ENCODE assay signal across 8 cellular contexts in the genomic region with DNA sequence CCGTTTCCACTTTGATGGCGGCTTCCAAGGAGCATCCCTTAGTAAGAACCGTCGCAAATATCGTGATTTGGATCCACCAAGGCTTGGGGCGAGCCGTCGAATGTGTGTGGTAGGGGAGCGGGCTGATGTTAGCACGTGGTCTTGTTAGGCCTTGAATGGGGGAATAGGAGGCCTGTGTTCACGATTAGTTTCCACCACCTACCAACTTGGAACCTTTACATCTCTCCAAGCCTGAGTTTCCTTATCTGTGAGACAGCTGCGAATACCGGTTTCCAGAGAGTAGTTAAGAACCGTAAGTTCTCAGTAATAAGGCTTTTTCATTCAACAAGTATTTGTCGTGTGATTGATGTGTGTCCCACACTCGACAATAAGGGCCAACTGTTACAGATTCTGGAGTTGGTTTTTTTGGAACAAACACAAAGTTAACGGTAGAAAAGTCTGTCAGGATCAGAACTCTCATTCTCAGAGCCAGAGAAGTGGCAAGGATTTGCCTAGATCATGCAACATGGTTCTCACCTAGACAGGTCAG. TPM values are rescaled to one million over a fixed set of nuclear protein-coding genes. Genes with fewer than 3 reads are reported as not detected.
A peak's percentile ranks its signal among the peaks of the same experiment; 100 is the strongest.
DNase-seq lines count a peak whose midpoint lies in the region; ATAC-seq and TF ChIP-seq lines count a peak whose summit lies in the region.

No MANE protein-coding gene starts in this region.

- H3K4me1 Mint-ChIP-seq in CD4-positive, CD25-positive, alpha-beta regulatory T cell: peaks cover 22 to 47% (median 31%) of the 10 kb centered on the region in 4 donors
- H3K4me1 Mint-ChIP-seq in brain: peaks cover 33% of the 10 kb centered on the region

- peak overlapping the region; percentile 89 for H3K27ac ChIP-seq in CD4-positive, CD25-positive, alpha-beta regulatory T cell (ENCODE audit: insufficient read depth, low read length, poor library complexity, severe bottlenecking)
- peak overlapping the region; percentile 74 for H3K27ac ChIP-seq in HUES6 (ENCODE audit: low read depth, low read length)
- H3K27ac ChIP-seq in vagina: peak overlapping the region; percentile 99

- peaks cover 22% of the 10 kb centered on the region for H3K4me1 ChIP-seq in CD4-positive, CD25-positive, alpha-beta regulatory T cell (ENCODE audit: control insufficient read depth, insufficient read depth, low read length, poor library complexity, severe bottlenecking)
- peaks cover 15% of the 10 kb centered on the region for H3K4me1 ChIP-seq in HUES6 (ENCODE audit: control insufficient read depth, insufficient read depth, low read length)
- peaks cover 26% of the 10 kb centered on the region for H3K4me1 ChIP-seq in vagina

- DNase-seq in CD4-positive, CD25-positive, alpha-beta regulatory T cell: no peak
- DNase-seq in medulla oblongata (ENCODE audit: extremely low spot score): peak; percentile 27
- no peak for DNase-seq in vagina (ENCODE audit: extremely low spot score in 2 of 2)
- DNase-seq in DMS79 (lab: John Stamatoyannopoulos, UW): no peak
- DNase-seq in SIG-M5 (lab: John Stamatoyannopoulos, UW): no peak

- H3K36me3 ChIP-seq in CD4-positive, CD25-positive, alpha-beta regulatory T cell (ENCODE audit: control insufficient read depth, insufficient read depth, low read length): peaks cover 21% of the 10 kb centered on the region
- H3K36me3 ChIP-seq in HUES6 (ENCODE audit: control insufficient read depth, insufficient read depth, low read length) (peaks cover 37% of the 10 kb centered on the region), vagina (peaks cover 0 to 24% of the 10 kb centered on the region in 2 donors)

- TF ChIP-seq CTCF in brain (conservative IDR thresholded peaks at IDR 0.05): no peak
- TF ChIP-seq CTCF in vagina (IDR thresholded peaks at IDR 0.05): no peak

- H3K27ac Mint-ChIP-seq in CD4-positive, CD25-positive, alpha-beta regulatory T cell: peak overlapping the region; percentile 63 to 98 (median 92)
- peak overlapping the region in 4 of 5 experiments; percentile 88 to 97 (median 92) for H3K27ac Mint-ChIP-seq in brain

- no peak for TF ChIP-seq POLR2A in vagina (IDR thresholded peaks at IDR 0.05)

- peak overlapping the region; percentile 84 for H3K4me3 ChIP-seq in CD4-positive, CD25-positive, alpha-beta regulatory T cell (ENCODE audit: low read depth, low read length)
- H3K4me3 ChIP-seq in HUES6 (ENCODE audit: low read depth, low read length) (peak overlapping the region; percentile 92), vagina (peak overlapping the region; percentile 96)

- no peak for ATAC-seq in CD4-positive, CD25-positive, alpha-beta regulatory T cell (ENCODE audit: low read depth in 2 of 2)
- no peak for ATAC-seq in GM19455 (IDR thresholded peaks at IDR 0.05; ENCODE audit: unreplicated experiment)

- intact Hi-C loops in vagina (cut with DNase I): no loop called here

- no peaks in the 10 kb centered on the region for H3K27me3 ChIP-seq in CD4-positive, CD25-positive, alpha-beta regulatory T cell (ENCODE audit: control insufficient read depth, insufficient read depth, low read length)
- no peaks in the 10 kb centered on the region for H3K27me3 ChIP-seq in HUES6 (ENCODE audit: control insufficient read depth, insufficient read depth, low read length)
- no peaks in the 10 kb centered on the region for H3K27me3 ChIP-seq in vagina

- no peaks in the 10 kb centered on the region for H3K27me3 Mint-ChIP-seq in CD4-positive, CD25-positive, alpha-beta regulatory T cell
- H3K27me3 Mint-ChIP-seq in brain: peaks cover 10% of the 10 kb centered on the region

- H3K9me3 Mint-ChIP-seq in CD4-positive, CD25-positive, alpha-beta regulatory T cell: no peaks in the 10 kb centered on the region
- H3K9me3 Mint-ChIP-seq in brain: no peaks in the 10 kb centered on the region

- peak overlapping the region; percentile 97 for H3K9ac ChIP-seq in HUES6 (ENCODE audit: low read length)

- no peaks in the 10 kb centered on the region for H3K9me3 ChIP-seq in CD4-positive, CD25-positive, alpha-beta regulatory T cell (ENCODE audit: control insufficient read depth in 2 of 2, low read length in 2 of 2)
- H3K9me3 ChIP-seq in HUES6 (ENCODE audit: control insufficient read depth, insufficient read depth, low read depth, low read length): no peaks in the 10 kb centered on the region
- H3K9me3 ChIP-seq in vagina: no peaks in the 10 kb centered on the region

- H3K4me3 Mint-ChIP-seq in CD4-positive, CD25-positive, alpha-beta regulatory T cell: peak overlapping the region; percentile 91 to 97 (median 94)
- peak overlapping the region; percentile 89 to 99 (median 96) for H3K4me3 Mint-ChIP-seq in brain

- H3K36me3 Mint-ChIP-seq in CD4-positive, CD25-positive, alpha-beta regulatory T cell: peaks cover 10% of the 10 kb centered on the region
- H3K36me3 Mint-ChIP-seq in brain: peaks cover 39% of the 10 kb centered on the region

RNA-seq across cellular contexts. Expression of gene NUDC, which starts 0.7 kb away (rescaled TPM):
- 41.2 TPM for total RNA-seq in CD4-positive, CD25-positive, alpha-beta regulatory T cell
- polyA plus RNA-seq in CD4-positive, CD25-positive, alpha-beta regulatory T cell: 10 to 100 TPM; 75.0 to 93.4 (median 84.8) TPM
- polyA plus RNA-seq in brain (ENCODE audit: insufficient read depth, low read depth, low replicate concordance): 280 TPM
- 45.9 TPM for total RNA-seq in vagina

RNA-seq across cellular contexts. Expression of gene NR0B2, which starts 8.5 kb away (rescaled TPM):
- not detected for total RNA-seq in CD4-positive, CD25-positive, alpha-beta regulatory T cell
- polyA plus RNA-seq in CD4-positive, CD25-positive, alpha-beta regulatory T cell: not detected
- polyA plus RNA-seq in brain (ENCODE audit: insufficient read depth, low read depth, low replicate concordance): 28.6 TPM
- total RNA-seq in vagina: not detected

RNA-seq across cellular contexts. Expression of gene GPATCH3, which starts 22.0 kb away (rescaled TPM):
- total RNA-seq in CD4-positive, CD25-positive, alpha-beta regulatory T cell: 26.7 TPM
- polyA plus RNA-seq in CD4-positive, CD25-positive, alpha-beta regulatory T cell: 10 to 100 TPM; 14.0 to 19.0 (median 17.6) TPM
- polyA plus RNA-seq in brain (ENCODE audit: insufficient read depth, low read depth, low replicate concordance): 11.4 TPM
- 5.2 TPM for total RNA-seq in vagina

RNA-seq across cellular contexts. Expression of gene GPN2, which starts 32.2 kb away (rescaled TPM):
- 45.5 TPM for total RNA-seq in CD4-positive, CD25-positive, alpha-beta regulatory T cell
- polyA plus RNA-seq in CD4-positive, CD25-positive, alpha-beta regulatory T cell: 10 to 100 TPM; 12.1 to 32.1 (median 20.5) TPM
- 25.8 TPM for polyA plus RNA-seq in brain (ENCODE audit: insufficient read depth, low read depth, low replicate concordance)
- 11.5 TPM for total RNA-seq in vagina

RNA-seq across cellular contexts. Expression of gene KDF1, which starts 38.0 kb away (rescaled TPM):
- total RNA-seq in CD4-positive, CD25-positive, alpha-beta regulatory T cell: 0.54 TPM
- 1 to 10 TPM in 3 of 4 donors, under 1 TPM in 1; 0.91 to 3.9 (median 3.2) TPM for polyA plus RNA-seq in CD4-positive, CD25-positive, alpha-beta regulatory T cell
- 17.2 TPM for polyA plus RNA-seq in brain (ENCODE audit: insufficient read depth, low read depth, low replicate concordance)
- 7.4 TPM for total RNA-seq in vagina
